29 cellular contexts compared by ENCODE assay signal in the genomic region with DNA sequence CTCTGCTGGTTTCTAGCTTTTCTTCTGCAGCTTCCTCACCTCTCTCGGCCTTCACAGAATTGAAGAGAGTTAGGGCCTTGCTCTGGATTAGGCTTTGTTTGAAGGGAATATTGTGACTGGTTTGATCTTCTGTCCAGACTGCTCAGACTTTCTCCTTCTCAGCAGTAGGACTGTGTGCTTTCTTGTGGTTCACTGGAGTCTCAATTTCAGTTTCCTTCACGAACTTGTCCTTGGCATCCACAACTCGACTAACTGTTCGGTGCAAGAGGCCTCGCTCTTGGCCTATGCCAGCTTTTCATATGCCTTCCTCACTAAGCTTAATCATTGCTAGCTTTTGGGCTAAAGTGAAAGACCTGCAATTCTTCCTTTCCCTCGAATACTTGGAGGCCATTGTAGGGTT. TPM values are rescaled to one million over a fixed set of nuclear protein-coding genes. Genes with fewer than 3 reads are reported as not detected.
"Had no signal": no experiment of that assay in that cellular context is flagged by ENCODE, and none has a peak within 500 bp of the region (broad histone marks: within the 10 kb centered on the region; RNA-seq: fewer than 3 reads in every experiment).

No MANE protein-coding gene starts in this region.

- H3K27ac Mint-ChIP-seq: stimulated activated effector memory CD8-positive, alpha-beta T cell treated with anti-CD3 and anti-CD28 coated beads, Interleukin-12 subunit alpha, Interleukin-12 subunit beta, amount 100 ng/mL, for 72 hours; stimulated activated memory B cell treated with anti-CD40 and anti-IgM and Interleukin-4, amounts not matched to agents 10 μg/mL and 1 μg/mL and 100 μg/mL, for 72 hours; stimulated activated naive B cell treated with anti-CD40 and anti-IgM and Interleukin-4, amounts not matched to agents 10 μg/mL and 1 μg/mL and 100 μg/mL, for 72 hours; stimulated activated naive CD8-positive, alpha-beta T cell treated with anti-CD3 and anti-CD28 coated beads, Interleukin-15, amount 100 ng/mL, for 72 hours; stimulated activated naive CD8-positive, alpha-beta T cell treated with anti-CD3 and anti-CD28 coated beads, Interleukin-15, Interleukin-2, amounts not matched to agents 100 ng/mL and 50 ng/mL, for 24 hours; type B pancreatic cell had no signal

- H3K27me3 Mint-ChIP-seq: stimulated activated memory B cell treated with anti-CD40 and anti-IgM and Interleukin-4, amounts not matched to agents 10 μg/mL and 1 μg/mL and 100 μg/mL, for 72 hours; stimulated activated naive CD8-positive, alpha-beta T cell treated with anti-CD3 and anti-CD28 coated beads, Interleukin-15, amount 100 ng/mL, for 72 hours; stimulated activated naive CD8-positive, alpha-beta T cell treated with anti-CD3 and anti-CD28 coated beads, Interleukin-15, Interleukin-2, amounts not matched to agents 100 ng/mL and 50 ng/mL, for 24 hours had no signal

- H3K27ac ChIP-seq: stomach, suprapubic skin, testis, thoracic aorta, thyroid gland, tibial artery, tibial nerve, transverse colon, upper lobe of left lung, upper lobe of right lung, uterus, vagina had no signal

- H3K4me3 Mint-ChIP-seq: stimulated activated effector memory CD8-positive, alpha-beta T cell treated with anti-CD3 and anti-CD28 coated beads, Interleukin-12 subunit alpha, Interleukin-12 subunit beta, amount 100 ng/mL, for 72 hours; stimulated activated memory B cell treated with anti-CD40 and anti-IgM and Interleukin-4, amounts not matched to agents 10 μg/mL and 1 μg/mL and 100 μg/mL, for 72 hours; stimulated activated naive B cell treated with anti-CD40 and anti-IgM and Interleukin-4, amounts not matched to agents 10 μg/mL and 1 μg/mL and 100 μg/mL, for 72 hours; stimulated activated naive CD8-positive, alpha-beta T cell treated with anti-CD3 and anti-CD28 coated beads, Interleukin-15, amount 100 ng/mL, for 72 hours; stimulated activated naive CD8-positive, alpha-beta T cell treated with anti-CD3 and anti-CD28 coated beads, Interleukin-15, Interleukin-2, amounts not matched to agents 100 ng/mL and 50 ng/mL, for 24 hours; type B pancreatic cell had no signal

- H3K36me3 Mint-ChIP-seq: stimulated activated effector memory CD8-positive, alpha-beta T cell treated with anti-CD3 and anti-CD28 coated beads, Interleukin-12 subunit alpha, Interleukin-12 subunit beta, amount 100 ng/mL, for 72 hours; stimulated activated memory B cell treated with anti-CD40 and anti-IgM and Interleukin-4, amounts not matched to agents 10 μg/mL and 1 μg/mL and 100 μg/mL, for 72 hours; stimulated activated naive B cell treated with anti-CD40 and anti-IgM and Interleukin-4, amounts not matched to agents 10 μg/mL and 1 μg/mL and 100 μg/mL, for 72 hours; type B pancreatic cell had no signal

- H3K4me3 ChIP-seq: stomach, suprapubic skin, testis, thoracic aorta, thyroid gland, tibial artery, tibial nerve, transverse colon, upper lobe of left lung, upper lobe of right lung, uterus, vagina had no signal

- H3K9me3 Mint-ChIP-seq: type B pancreatic cell had no signal

- DNase-seq: stimulated activated CD4-positive, alpha-beta T cell treated with anti-CD3 and anti-CD28 coated beads, Interleukin-2, amount 100 ng/mL, for 48 hours; stimulated activated CD4-positive, alpha-beta T cell treated with anti-CD3 and anti-CD28 coated beads, Interleukin-4, amount 100 ng/mL, for 1 hour; stimulated activated CD4-positive, alpha-beta T cell treated with anti-CD3 and anti-CD28 coated beads, Interleukin-4, amount 100 ng/mL, for 24 hours; stimulated activated CD4-positive, alpha-beta T cell treated with anti-CD3 and anti-CD28 coated beads, Interleukin-4, amount 100 ng/mL, for 4 hours; stimulated activated CD8-positive, alpha-beta memory T cell treated with anti-CD3 and anti-CD28 coated beads, Interleukin-4, amount 100 ng/mL, for 48 hours; stimulated activated naive B cell treated with anti-CD40 and anti-IgM and Interleukin-4, amounts not matched to agents 10 μg/mL and 1 μg/mL and 100 μg/mL, for 72 hours; stimulated activated naive CD4-positive, alpha-beta T cell; stimulated activated naive CD4-positive, alpha-beta T cell treated with Interleukin-2 at 50 U/mL for 16 hours; stimulated activated naive CD8-positive, alpha-beta T cell treated with anti-CD3 and anti-CD28 coated beads, Interleukin-15, amount 100 ng/mL, for 72 hours; stimulated activated naive CD8-positive, alpha-beta T cell treated with anti-CD3 and anti-CD28 coated beads, Interleukin-15, Interleukin-2, amounts not matched to agents 100 U/mL and 50 U/mL, for 24 hours; stomach; substantia nigra; testis; thyroid gland; tibial artery; transverse colon; trophoblast cell; upper lobe of left lung; upper lobe of right lung; uterus had no signal

- H3K9me3 ChIP-seq: testis, thoracic aorta, thyroid gland, tibial artery, transverse colon, upper lobe of left lung, upper lobe of right lung, uterus, vagina had no signal

- H3K4me1 Mint-ChIP-seq: stimulated activated effector memory CD8-positive, alpha-beta T cell treated with anti-CD3 and anti-CD28 coated beads, Interleukin-12 subunit alpha, Interleukin-12 subunit beta, amount 100 ng/mL, for 72 hours; stimulated activated memory B cell treated with anti-CD40 and anti-IgM and Interleukin-4, amounts not matched to agents 10 μg/mL and 1 μg/mL and 100 μg/mL, for 72 hours; stimulated activated naive B cell treated with anti-CD40 and anti-IgM and Interleukin-4, amounts not matched to agents 10 μg/mL and 1 μg/mL and 100 μg/mL, for 72 hours; stimulated activated naive CD8-positive, alpha-beta T cell treated with anti-CD3 and anti-CD28 coated beads, Interleukin-15, amount 100 ng/mL, for 72 hours had no signal

- H3K36me3 ChIP-seq: stomach, suprapubic skin, thoracic aorta, thyroid gland, tibial artery, tibial nerve, transverse colon, upper lobe of left lung, upper lobe of right lung, uterus, vagina had no signal

- H3K27me3 ChIP-seq: suprapubic skin, testis, thyroid gland, tibial artery, tibial nerve, transverse colon, upper lobe of left lung, upper lobe of right lung, uterus, vagina had no signal

- H3K4me1 ChIP-seq: stomach, suprapubic skin, testis, thyroid gland, tibial artery, tibial nerve, transverse colon, upper lobe of left lung, upper lobe of right lung, uterus, vagina had no signal

- ATAC-seq: stimulated activated effector memory CD8-positive, alpha-beta T cell treated with anti-CD3 and anti-CD28 coated beads, Interleukin-12 subunit alpha, Interleukin-12 subunit beta, amount 100 ng/mL, for 72 hours; stimulated activated memory B cell treated with anti-CD40 and anti-IgM and Interleukin-4, amounts not matched to agents 10 μg/mL and 1 μg/mL and 100 μg/mL, for 72 hours; stimulated activated naive B cell treated with anti-CD40 and anti-IgM and Interleukin-4, amounts not matched to agents 10 μg/mL and 1 μg/mL and 100 μg/mL, for 72 hours; stimulated activated naive CD8-positive, alpha-beta T cell treated with anti-CD3 and anti-CD28 coated beads, Interleukin-15, amount 100 ng/mL, for 72 hours; stimulated activated naive CD8-positive, alpha-beta T cell treated with anti-CD3 and anti-CD28 coated beads, Interleukin-15, Interleukin-2, amounts not matched to agents 100 U/mL and 50 U/mL, for 24 hours; upper lobe of right lung had no signal

RNA-seq across cellular contexts. Expression of gene SALL3, which starts 18.9 kb away (rescaled TPM):
- total RNA-seq: stomach, subcutaneous adipose tissue, thoracic aorta, tibial nerve, upper lobe of right lung had no signal
